ENCODE assay signal across 8 cellular contexts in the genomic region with DNA sequence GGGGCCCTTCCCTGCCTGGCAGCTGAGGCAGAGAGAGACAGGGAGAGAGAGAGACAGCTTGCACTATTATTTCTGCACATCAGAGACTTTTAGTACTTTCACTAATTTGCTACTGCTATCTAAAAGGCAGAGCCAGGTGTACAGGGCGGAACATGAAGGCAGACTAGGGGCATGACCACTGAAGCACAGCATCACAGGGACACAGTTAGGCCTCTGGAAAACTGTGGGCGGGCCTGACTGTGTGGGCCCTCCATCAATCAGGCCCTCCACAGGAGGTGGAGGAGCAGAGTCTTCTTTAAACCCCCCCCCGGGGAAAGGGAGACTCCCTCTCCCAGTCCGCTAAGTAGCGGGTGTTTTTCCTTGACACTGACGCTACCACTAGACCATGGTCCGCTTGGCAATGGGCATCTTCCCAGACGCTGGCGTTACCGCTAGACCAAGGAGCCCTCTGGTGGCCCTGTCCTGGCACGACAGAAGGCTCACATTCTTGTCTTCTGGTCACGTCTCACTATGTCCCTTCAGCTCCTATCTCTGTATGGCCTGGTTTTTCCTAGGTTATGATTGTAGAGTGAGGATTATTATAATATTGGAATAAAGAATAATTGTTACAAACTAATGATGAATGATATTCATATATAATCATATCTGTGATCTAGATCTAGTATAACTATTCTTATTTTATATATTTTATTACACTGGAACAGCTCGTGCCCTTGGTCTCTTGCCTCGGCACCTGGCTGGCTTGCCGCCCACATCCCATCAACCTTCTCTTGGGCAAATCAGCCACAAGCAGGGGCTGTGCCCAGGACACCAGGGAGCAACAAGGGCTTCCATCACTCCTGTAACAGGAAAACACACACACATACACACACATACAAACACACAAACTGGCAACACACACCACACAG.
DNase-seq lines count a peak whose midpoint lies in the region; ATAC-seq and TF ChIP-seq lines count a peak whose summit lies in the region.
"Not testable (repeated sequence)": the region's sequence is repeated elsewhere in the genome, so short reads cannot be mapped to it uniquely, and the experiment has no call there.

No MANE protein-coding gene starts in this region.

- not testable (repeated sequence) for BruUV-seq in Caco-2 (replicated peaks; lab: Mats Ljungman, UMichigan); PC-3 (replicated peaks; lab: Mats Ljungman, UMichigan)

- not testable (repeated sequence) for H3K36me3 Mint-ChIP-seq in Caco-2 (ENCODE audit: insufficient read depth, unreplicated experiment); WTC11; endodermal cell (ENCODE audit: low read depth)

- not testable (repeated sequence) for H3K27ac ChIP-seq in PC-3 (ENCODE audit: low read length); endodermal cell (ENCODE audit: low read depth, low read length); liver (ENCODE audit: low read depth in 1 of 2, low read length in 2 of 2); sigmoid colon

- H3K9me3 Mint-ChIP-seq in Caco-2 (ENCODE audit: unreplicated experiment); endodermal cell: not testable (repeated sequence)
- H3K9me3 Mint-ChIP-seq in WTC11 = peaks cover 19% of the 10 kb centered on the region

- TF ChIP-seq CTCF in Caco-2 (IDR thresholded peaks at IDR 0.05; ENCODE audit: insufficient read depth in 1 of 2, low read depth in 1 of 2, low read length in 1 of 2, severe bottlenecking in 1 of 2, unreplicated experiment in 1 of 2) = peak; percentile 30 to 47
- peak; percentile 67 for TF ChIP-seq CTCF in NB4 (IDR thresholded peaks at IDR 0.05; ENCODE audit: low read depth, low read length)
- TF ChIP-seq CTCF in PC-3 (conservative IDR thresholded peaks at IDR 0.05; ENCODE audit: low read depth, low read length) = peak; percentile 46; the same call in 1 of the 2 replicates
- TF ChIP-seq CTCF in WTC11 (IDR thresholded peaks at IDR 0.05) = peak; percentile 34; the same call in 1 of the 2 replicates
- peak; percentile 78 for TF ChIP-seq CTCF in endodermal cell (conservative IDR thresholded peaks at IDR 0.05)
- TF ChIP-seq CTCF in liver (IDR thresholded peaks at IDR 0.05; ENCODE audit: low read depth, low read length, missing input control) = peak; percentile 56
- not testable (repeated sequence) for TF ChIP-seq CTCF in sigmoid colon (IDR thresholded peaks at IDR 0.05)

- H3K27me3 Mint-ChIP-seq in Caco-2 (ENCODE audit: insufficient read depth, unreplicated experiment); WTC11 (ENCODE audit: low read depth); endodermal cell (ENCODE audit: insufficient read depth): not testable (repeated sequence)

- not testable (repeated sequence) for H3K4me3 Mint-ChIP-seq in Caco-2 (ENCODE audit: unreplicated experiment); WTC11; endodermal cell

- ATAC-seq in PC-3, WTC11: not testable (repeated sequence)

- H3K4me3 ChIP-seq in Caco-2 (ENCODE audit: low read depth, low read length); NB4 (ENCODE audit: low read depth, low read length); PC-3 (ENCODE audit: low read length); endodermal cell (ENCODE audit: low read length); liver (ENCODE audit: low read depth in 1 of 3, low read length in 3 of 3); sigmoid colon: not testable (repeated sequence)

- not testable (repeated sequence) for H3K36me3 ChIP-seq in Caco-2 (ENCODE audit: control insufficient read depth, insufficient read depth, low read length); PC-3 (ENCODE audit: low read depth, low read length); endodermal cell (ENCODE audit: control insufficient read depth, insufficient read depth, low read length); liver (ENCODE audit: control insufficient read depth in 4 of 4, insufficient read depth in 3 of 4, low read depth in 1 of 4, low read length in 3 of 4); sigmoid colon

- not testable (repeated sequence) for H3K79me2 ChIP-seq in PC-3 (ENCODE audit: low read length)

- H3K27ac Mint-ChIP-seq in Caco-2 (ENCODE audit: unreplicated experiment); WTC11; endodermal cell: not testable (repeated sequence)

- TF ChIP-seq RAD21 in liver (IDR thresholded peaks at IDR 0.05) = peak; percentile 83 to 95

- not testable (repeated sequence) for TF ChIP-seq POLR2A in NB4 (IDR thresholded peaks at IDR 0.05; ENCODE audit: extremely low read depth, insufficient read length); sigmoid colon (IDR thresholded peaks at IDR 0.05)

- H3F3A ChIP-seq in PC-3 (ENCODE audit: low read length, unreplicated experiment) = not testable (repeated sequence)

- POLR2A ChIA-PET in Caco-2 (lab: Charles Lee); PC-3 (lab: Charles Lee; ENCODE audit: unreplicated experiment); WTC11 (lab: Charles Lee): not testable (repeated sequence)

- H4K20me1 ChIP-seq in PC-3 (ENCODE audit: low read length) = not testable (repeated sequence)

- H3K4me1 ChIP-seq in Caco-2; PC-3 (ENCODE audit: insufficient read depth, low read length); endodermal cell (ENCODE audit: control insufficient read depth, insufficient read depth, low read length); liver (ENCODE audit: control insufficient read depth in 4 of 4, insufficient read depth in 4 of 4, low read length in 3 of 4); sigmoid colon: not testable (repeated sequence)

- WGBS in endodermal cell (ENCODE audit: insufficient coverage in 1 of 2, insufficient read length in 1 of 2), 2 experiments = 81% methylated on average over 7 to 15 of the region's 15 CpGs
- WGBS in liver = 56% methylated on average over 15 of the region's 15 CpGs
- WGBS in sigmoid colon, 2 donors = 62 to 91% methylated on average over 15 of the region's 15 CpGs

- not testable (repeated sequence) for TF ChIP-seq EP300 in sigmoid colon (IDR thresholded peaks at IDR 0.05)

- not testable (repeated sequence) for H2AFZ ChIP-seq in PC-3 (ENCODE audit: low read length)

- H3K9me2 ChIP-seq in PC-3 (replicated peaks; ENCODE audit: low read length) = not testable (repeated sequence)

- CTCF ChIA-PET in Caco-2 (lab: Charles Lee); PC-3 (lab: Charles Lee): not testable (repeated sequence)
- CTCF ChIA-PET in WTC11 (lab: Charles Lee) = interaction anchor here (0.8 to 1.6 kb wide), 7 partner anchors 10 to 170 kb away, joined by 3 to 4 read pairs (median 3); no protein-coding TSS in a partner anchor

- H3K9me3 ChIP-seq in Caco-2; PC-3 (ENCODE audit: low read length); endodermal cell (ENCODE audit: control insufficient read depth, low read length); liver (ENCODE audit: control insufficient read depth in 4 of 4, low read length in 3 of 4); sigmoid colon: not testable (repeated sequence)

- intact Hi-C loops in Caco-2 (cut with micrococcal nuclease; ENCODE audit: unreplicated experiment); PC-3 (cut with micrococcal nuclease); sigmoid colon (cut with DNase I): not testable (repeated sequence)

- DNase-seq in Caco-2 (peak; percentile 43 to 47), GOT3 (lab: John Stamatoyannopoulos, UW) (peak; percentile 7), NB4 (ENCODE audit: low read depth) (peak; percentile 55), PC-3 (peak; percentile 37), WTC11 (ENCODE audit: low spot score) (peak; percentile 65), endodermal cell (peak; percentile 80), sigmoid colon (peak; percentile 40)

- H3K4me1 Mint-ChIP-seq in Caco-2 (ENCODE audit: low read depth, unreplicated experiment); endodermal cell: not testable (repeated sequence)
- peaks cover 15% of the 10 kb centered on the region for H3K4me1 Mint-ChIP-seq in WTC11

- H3K9ac ChIP-seq in PC-3 (ENCODE audit: low read length); endodermal cell (ENCODE audit: extremely low read depth, low read length, poor library complexity, severe bottlenecking); liver (ENCODE audit: low read depth in 1 of 2, low read length in 2 of 2): not testable (repeated sequence)

- H3K27me3 ChIP-seq in Caco-2 (replicated peaks; ENCODE audit: control insufficient read depth, insufficient read depth, low read length); endodermal cell (ENCODE audit: control insufficient read depth, insufficient read depth, low read length, poor library complexity, severe bottlenecking); liver (ENCODE audit: control insufficient read depth in 4 of 4, insufficient read depth in 4 of 4, low read length in 3 of 4); sigmoid colon: not testable (repeated sequence)
- peaks cover 19% of the 10 kb centered on the region for H3K27me3 ChIP-seq in PC-3 (ENCODE audit: low read length)

- H3K4me2 ChIP-seq in PC-3 (ENCODE audit: low read length) = not testable (repeated sequence)

TF ChIP-seq in liver, 16 proteins besides CTCF, POLR2A, EP300 and RAD21:
- TF ChIP-seq HNF4A (conservative IDR thresholded peaks at IDR 0.05) = peak in 1 of 2 donors; percentile 60

Comparison
In these comparisons a context has a peak if more than half of its experiments do, and no peak if none do; other contexts are left out.
1. DNase-seq: peak in every context shown above with its lines; median percentile 80 in endodermal cell; 65 in WTC11; 55 in NB4; 45 in Caco-2; 40 in sigmoid colon; 37 in PC-3; 7 in GOT3.